13 cellular contexts compared by ENCODE assay signal in the genomic region with DNA sequence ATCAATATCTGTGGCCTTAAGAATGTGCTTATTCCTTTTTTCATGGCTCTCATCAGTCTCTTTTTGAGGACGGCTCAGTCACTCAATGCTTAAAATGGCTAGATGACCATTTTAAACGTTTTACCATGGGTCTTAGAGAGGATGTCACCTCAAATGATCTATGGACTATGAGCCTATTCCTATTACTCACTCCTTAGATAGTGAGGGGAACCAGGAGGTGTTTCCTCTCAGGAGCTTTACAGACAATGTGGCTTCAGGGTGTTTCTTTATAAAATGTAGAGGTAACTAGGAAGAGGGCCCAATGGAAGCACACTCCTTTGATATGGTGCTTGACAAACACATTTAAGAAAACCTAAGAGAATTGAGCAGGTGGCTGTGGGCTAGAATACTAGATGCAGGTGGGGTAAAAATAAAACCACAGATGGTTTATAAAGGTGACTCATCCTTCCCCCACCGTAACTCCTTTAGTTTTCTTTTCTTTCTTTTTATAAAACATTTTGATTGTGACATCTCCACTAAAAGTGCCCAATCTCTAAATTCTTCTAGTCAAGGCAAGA. TPM values are rescaled to one million over a fixed set of nuclear protein-coding genes. Genes with fewer than 3 reads are reported as not detected.
DNase-seq lines count a peak whose midpoint lies in the region; ATAC-seq and TF ChIP-seq lines count a peak whose summit lies in the region.
"Had no signal": no experiment of that assay in that cellular context is flagged by ENCODE, and none has a peak within 500 bp of the region (broad histone marks: within the 10 kb centered on the region; RNA-seq: fewer than 3 reads in every experiment).

No MANE protein-coding gene starts in this region.

- CTCF ChIA-PET in activated CD4-positive, alpha-beta memory T cell treated with anti-CD3 and anti-CD28 coated beads for 36 hours (lab: Charles Lee) = interaction anchor here (3.3 kb wide), 1 partner anchor 334 kb away, joined by 27 read pairs; no protein-coding TSS in a partner anchor

- H3K27me3 Mint-ChIP-seq in activated T-cell treated with anti-CD3 and anti-CD28 coated beads, Interleukin-2, amount 50 U/mL, for 72 hours (ENCODE audit: low read depth) = peaks cover 31% of the 10 kb centered on the region
- peaks cover 7% of the 10 kb centered on the region for H3K27me3 Mint-ChIP-seq in activated CD4-positive, alpha-beta memory T cell treated with anti-CD3 and anti-CD28 coated beads for 36 hours
- peaks cover 47% of the 10 kb centered on the region for H3K27me3 Mint-ChIP-seq in stimulated activated naive CD8-positive, alpha-beta T cell treated with anti-CD3 and anti-CD28 coated beads, Interleukin-15, amount 100 ng/mL, for 72 hours

- TF ChIP-seq CTCF in fibroblast of villous mesenchyme (IDR thresholded peaks at IDR 0.05; ENCODE audit: insufficient read depth, low read depth, low read length) (no peak), GM10266 (IDR thresholded peaks at IDR 0.05; ENCODE audit: control insufficient read depth, insufficient read depth, low read depth, missing control alignments) (no peak)

- H3K36me3 Mint-ChIP-seq in activated T-cell treated with anti-CD3 and anti-CD28 coated beads, Interleukin-2, amount 50 U/mL, for 72 hours (ENCODE audit: insufficient read depth in 2 of 2) = peaks cover 0 to 5% of the 10 kb centered on the region in 2 donors
- no peaks in the 10 kb centered on the region for H3K36me3 Mint-ChIP-seq in activated CD4-positive, alpha-beta memory T cell treated with anti-CD3 and anti-CD28 coated beads for 36 hours

- H3K4me3 Mint-ChIP-seq in activated T-cell treated with anti-CD3 and anti-CD28 coated beads, Interleukin-2, amount 50 U/mL, for 72 hours = peak overlapping the region; percentile 74 to 78
- H3K4me3 Mint-ChIP-seq in activated CD4-positive, alpha-beta memory T cell treated with anti-CD3 and anti-CD28 coated beads for 36 hours = peak overlapping the region; percentile 76
- peak overlapping the region; percentile 2 to 76 for H3K4me3 Mint-ChIP-seq in stimulated activated naive CD8-positive, alpha-beta T cell treated with anti-CD3 and anti-CD28 coated beads, Interleukin-15, amount 100 ng/mL, for 72 hours

- DNase-seq in activated T-cell treated with anti-CD3 and anti-CD28 coated beads, Interleukin-2, amount 50 U/mL, for 72 hours = no peak
- DNase-seq in activated T-cell treated with anti-CD3 and anti-CD28 coated beads, Interleukin-2, amount 50 U/mL, for 1 hour = no peak
- no peak for DNase-seq in activated CD4-positive, alpha-beta memory T cell treated with anti-CD3 and anti-CD28 coated beads for 36 hours
- no peak for DNase-seq in fibroblast of villous mesenchyme (ENCODE audit: low read depth)
- no peak for DNase-seq in stimulated activated naive CD8-positive, alpha-beta T cell treated with anti-CD3 and anti-CD28 coated beads, Interleukin-15, amount 100 ng/mL, for 72 hours
- no peak for DNase-seq in retina
- no peak for DNase-seq in activated effector memory CD4-positive, alpha-beta T cell treated with anti-CD3 and anti-CD28 coated beads, Interleukin-2, amount 50 U/mL, for 16 hours
- no peak for DNase-seq in GM10266 (ENCODE audit: extremely low spot score)
- DNase-seq: heart right ventricle; left ventricle myocardium inferior; stimulated activated CD4-positive, alpha-beta T cell treated with anti-CD3 and anti-CD28 coated beads, Interleukin-15, amount 100 ng/mL, for 24 hours; stimulated activated CD8-positive, alpha-beta memory T cell treated with anti-CD3 and anti-CD28 coated beads, Interleukin-4, amount 100 ng/mL, for 48 hours; SW 1271 had no signal

- peaks cover 3 to 9% of the 10 kb centered on the region in 2 donors for H3K9me3 Mint-ChIP-seq in activated T-cell treated with anti-CD3 and anti-CD28 coated beads, Interleukin-2, amount 50 U/mL, for 72 hours
- peaks cover 10% of the 10 kb centered on the region for H3K9me3 Mint-ChIP-seq in activated CD4-positive, alpha-beta memory T cell treated with anti-CD3 and anti-CD28 coated beads for 36 hours
- peaks cover 12 to 20% of the 10 kb centered on the region in 2 donors for H3K9me3 Mint-ChIP-seq in stimulated activated naive CD8-positive, alpha-beta T cell treated with anti-CD3 and anti-CD28 coated beads, Interleukin-15, amount 100 ng/mL, for 72 hours

- peaks cover 16% of the 10 kb centered on the region for H3K4me1 Mint-ChIP-seq in activated T-cell treated with anti-CD3 and anti-CD28 coated beads, Interleukin-2, amount 50 U/mL, for 72 hours (ENCODE audit: low read depth)
- peaks cover 19% of the 10 kb centered on the region for H3K4me1 Mint-ChIP-seq in activated CD4-positive, alpha-beta memory T cell treated with anti-CD3 and anti-CD28 coated beads for 36 hours (ENCODE audit: low read depth)
- peaks cover 28% of the 10 kb centered on the region for H3K4me1 Mint-ChIP-seq in stimulated activated naive CD8-positive, alpha-beta T cell treated with anti-CD3 and anti-CD28 coated beads, Interleukin-15, amount 100 ng/mL, for 72 hours

- peak overlapping the region; percentile 78 for H3K4me3 ChIP-seq in fibroblast of villous mesenchyme (ENCODE audit: low read depth, low read length)

- intact Hi-C loops in activated CD4-positive, alpha-beta memory T cell treated with anti-CD3 and anti-CD28 coated beads for 36 hours (cut with micrococcal nuclease) = no loop called here

- no peak for ATAC-seq in activated T-cell treated with anti-CD3 and anti-CD28 coated beads, Interleukin-2, amount 50 U/mL, for 72 hours (replicated peaks in 1 of 2)
- ATAC-seq in stimulated activated naive CD8-positive, alpha-beta T cell treated with anti-CD3 and anti-CD28 coated beads, Interleukin-15, amount 100 ng/mL, for 72 hours = no peak
- ATAC-seq: heart right ventricle had no signal

- POLR2A ChIA-PET in activated CD4-positive, alpha-beta memory T cell treated with anti-CD3 and anti-CD28 coated beads for 36 hours (lab: Charles Lee) = no interaction called here

- H3K27ac Mint-ChIP-seq in activated T-cell treated with anti-CD3 and anti-CD28 coated beads, Interleukin-2, amount 50 U/mL, for 72 hours = no peak overlapping the region
- no peak overlapping the region for H3K27ac Mint-ChIP-seq in activated CD4-positive, alpha-beta memory T cell treated with anti-CD3 and anti-CD28 coated beads for 36 hours
- H3K27ac Mint-ChIP-seq in stimulated activated naive CD8-positive, alpha-beta T cell treated with anti-CD3 and anti-CD28 coated beads, Interleukin-15, amount 100 ng/mL, for 72 hours = no peak overlapping the region

RNA-seq across cellular contexts. Expression of gene TMEM200A, which starts 1.5 kb away (rescaled TPM):
- under 1 TPM; 0.53 to 0.67 TPM for total RNA-seq in activated T-cell treated with anti-CD3 and anti-CD28 coated beads, Interleukin-2, amount 50 U/mL, for 72 hours
- under 1 TPM; 0.34 to 0.78 TPM for total RNA-seq in activated CD4-positive, alpha-beta memory T cell treated with anti-CD3 and anti-CD28 coated beads for 36 hours
- total RNA-seq in fibroblast of villous mesenchyme = 43.6 and 47.7 TPM in 2 replicates
- total RNA-seq: left ventricle myocardium inferior had no signal

Comparison
In these comparisons a context has a peak if more than half of its experiments do, and no peak if none do; other contexts are left out.
1. RNA of gene TMEM200A, which starts 1.5 kb away (total RNA-seq): 43.6 to 47.7 TPM in fibroblast of villous mesenchyme; 0.34 to 0.78 TPM in activated CD4-positive, alpha-beta memory T cell treated with anti-CD3 and anti-CD28 coated beads for 36 hours and 0.53 to 0.67 TPM in activated T-cell treated with anti-CD3 and anti-CD28 coated beads, Interleukin-2, amount 50 U/mL, for 72 hours; every median in the first group is over 10 times any median in the second.
2. Peak in every context shown above with its lines, with median percentiles within 50 percentile points of each other: H3K4me3 Mint-ChIP-seq.